In the genomic region with DNA sequence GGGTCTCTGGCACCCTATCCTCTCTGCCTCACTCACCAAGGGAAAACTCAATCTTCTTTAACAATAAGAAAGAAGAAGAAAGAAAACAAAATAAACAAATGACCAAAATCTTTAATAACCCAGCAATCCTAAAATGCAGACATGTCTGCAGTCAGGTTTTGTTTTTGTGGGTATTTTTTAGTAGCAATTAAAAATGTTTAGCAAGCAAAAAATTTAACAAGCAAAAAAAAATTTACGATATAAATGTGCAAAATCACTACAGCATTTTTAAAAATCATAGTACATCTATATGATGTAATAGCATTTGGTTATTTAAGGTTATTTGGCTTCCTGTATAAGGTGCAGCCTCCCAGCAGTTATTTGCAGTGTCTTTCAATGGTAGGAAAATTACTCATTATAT, we compare ENCODE assay signal across 2 cellular contexts.
TF ChIP-seq lines count a peak whose summit lies in the region.

No MANE protein-coding gene starts in this region.

TF ChIP-seq in A549, 52 proteins besides CTCF, POLR2A, EP300 and RAD21 (continued from another document):
- TF ChIP-seq, protein P1, sequence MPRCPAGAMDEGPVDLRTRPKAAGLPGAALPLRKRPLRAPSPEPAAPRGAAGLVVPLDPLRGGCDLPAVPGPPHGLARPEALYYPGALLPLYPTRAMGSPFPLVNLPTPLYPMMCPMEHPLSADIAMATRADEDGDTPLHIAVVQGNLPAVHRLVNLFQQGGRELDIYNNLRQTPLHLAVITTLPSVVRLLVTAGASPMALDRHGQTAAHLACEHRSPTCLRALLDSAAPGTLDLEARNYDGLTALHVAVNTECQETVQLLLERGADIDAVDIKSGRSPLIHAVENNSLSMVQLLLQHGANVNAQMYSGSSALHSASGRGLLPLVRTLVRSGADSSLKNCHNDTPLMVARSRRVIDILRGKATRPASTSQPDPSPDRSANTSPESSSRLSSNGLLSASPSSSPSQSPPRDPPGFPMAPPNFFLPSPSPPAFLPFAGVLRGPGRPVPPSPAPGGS (IDR thresholded peaks at IDR 0.05), result no peak
TF ChIP-seq in A549: peak in this region for 1.

TF ChIP-seq in GM23338, 12 proteins besides CTCF, POLR2A, EP300 and RAD21:
- TF ChIP-seq, protein P2, sequence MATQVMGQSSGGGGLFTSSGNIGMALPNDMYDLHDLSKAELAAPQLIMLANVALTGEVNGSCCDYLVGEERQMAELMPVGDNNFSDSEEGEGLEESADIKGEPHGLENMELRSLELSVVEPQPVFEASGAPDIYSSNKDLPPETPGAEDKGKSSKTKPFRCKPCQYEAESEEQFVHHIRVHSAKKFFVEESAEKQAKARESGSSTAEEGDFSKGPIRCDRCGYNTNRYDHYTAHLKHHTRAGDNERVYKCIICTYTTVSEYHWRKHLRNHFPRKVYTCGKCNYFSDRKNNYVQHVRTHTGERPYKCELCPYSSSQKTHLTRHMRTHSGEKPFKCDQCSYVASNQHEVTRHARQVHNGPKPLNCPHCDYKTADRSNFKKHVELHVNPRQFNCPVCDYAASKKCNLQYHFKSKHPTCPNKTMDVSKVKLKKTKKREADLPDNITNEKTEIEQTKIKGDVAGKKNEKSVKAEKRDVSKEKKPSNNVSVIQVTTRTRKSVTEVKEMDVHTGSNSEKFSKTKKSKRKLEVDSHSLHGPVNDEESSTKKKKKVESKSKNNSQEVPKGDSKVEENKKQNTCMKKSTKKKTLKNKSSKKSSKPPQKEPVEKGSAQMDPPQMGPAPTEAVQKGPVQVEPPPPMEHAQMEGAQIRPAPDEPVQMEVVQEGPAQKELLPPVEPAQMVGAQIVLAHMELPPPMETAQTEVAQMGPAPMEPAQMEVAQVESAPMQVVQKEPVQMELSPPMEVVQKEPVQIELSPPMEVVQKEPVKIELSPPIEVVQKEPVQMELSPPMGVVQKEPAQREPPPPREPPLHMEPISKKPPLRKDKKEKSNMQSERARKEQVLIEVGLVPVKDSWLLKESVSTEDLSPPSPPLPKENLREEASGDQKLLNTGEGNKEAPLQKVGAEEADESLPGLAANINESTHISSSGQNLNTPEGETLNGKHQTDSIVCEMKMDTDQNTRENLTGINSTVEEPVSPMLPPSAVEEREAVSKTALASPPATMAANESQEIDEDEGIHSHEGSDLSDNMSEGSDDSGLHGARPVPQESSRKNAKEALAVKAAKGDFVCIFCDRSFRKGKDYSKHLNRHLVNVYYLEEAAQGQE (IDR thresholded peaks at IDR 0.05; ENCODE audit: unreplicated experiment), result no peak
- TF ChIP-seq EZH2 (IDR thresholded peaks at IDR 0.05; ENCODE audit: low read depth, unreplicated experiment), result no peak
- no peak for TF ChIP-seq CREB1 (CRISPR knock-in tag; IDR thresholded peaks at IDR 0.05; ENCODE audit: low read depth)
- no peak for TF ChIP-seq JUNB (IDR thresholded peaks at IDR 0.05; ENCODE audit: unreplicated experiment)
- TF ChIP-seq, protein P3, sequence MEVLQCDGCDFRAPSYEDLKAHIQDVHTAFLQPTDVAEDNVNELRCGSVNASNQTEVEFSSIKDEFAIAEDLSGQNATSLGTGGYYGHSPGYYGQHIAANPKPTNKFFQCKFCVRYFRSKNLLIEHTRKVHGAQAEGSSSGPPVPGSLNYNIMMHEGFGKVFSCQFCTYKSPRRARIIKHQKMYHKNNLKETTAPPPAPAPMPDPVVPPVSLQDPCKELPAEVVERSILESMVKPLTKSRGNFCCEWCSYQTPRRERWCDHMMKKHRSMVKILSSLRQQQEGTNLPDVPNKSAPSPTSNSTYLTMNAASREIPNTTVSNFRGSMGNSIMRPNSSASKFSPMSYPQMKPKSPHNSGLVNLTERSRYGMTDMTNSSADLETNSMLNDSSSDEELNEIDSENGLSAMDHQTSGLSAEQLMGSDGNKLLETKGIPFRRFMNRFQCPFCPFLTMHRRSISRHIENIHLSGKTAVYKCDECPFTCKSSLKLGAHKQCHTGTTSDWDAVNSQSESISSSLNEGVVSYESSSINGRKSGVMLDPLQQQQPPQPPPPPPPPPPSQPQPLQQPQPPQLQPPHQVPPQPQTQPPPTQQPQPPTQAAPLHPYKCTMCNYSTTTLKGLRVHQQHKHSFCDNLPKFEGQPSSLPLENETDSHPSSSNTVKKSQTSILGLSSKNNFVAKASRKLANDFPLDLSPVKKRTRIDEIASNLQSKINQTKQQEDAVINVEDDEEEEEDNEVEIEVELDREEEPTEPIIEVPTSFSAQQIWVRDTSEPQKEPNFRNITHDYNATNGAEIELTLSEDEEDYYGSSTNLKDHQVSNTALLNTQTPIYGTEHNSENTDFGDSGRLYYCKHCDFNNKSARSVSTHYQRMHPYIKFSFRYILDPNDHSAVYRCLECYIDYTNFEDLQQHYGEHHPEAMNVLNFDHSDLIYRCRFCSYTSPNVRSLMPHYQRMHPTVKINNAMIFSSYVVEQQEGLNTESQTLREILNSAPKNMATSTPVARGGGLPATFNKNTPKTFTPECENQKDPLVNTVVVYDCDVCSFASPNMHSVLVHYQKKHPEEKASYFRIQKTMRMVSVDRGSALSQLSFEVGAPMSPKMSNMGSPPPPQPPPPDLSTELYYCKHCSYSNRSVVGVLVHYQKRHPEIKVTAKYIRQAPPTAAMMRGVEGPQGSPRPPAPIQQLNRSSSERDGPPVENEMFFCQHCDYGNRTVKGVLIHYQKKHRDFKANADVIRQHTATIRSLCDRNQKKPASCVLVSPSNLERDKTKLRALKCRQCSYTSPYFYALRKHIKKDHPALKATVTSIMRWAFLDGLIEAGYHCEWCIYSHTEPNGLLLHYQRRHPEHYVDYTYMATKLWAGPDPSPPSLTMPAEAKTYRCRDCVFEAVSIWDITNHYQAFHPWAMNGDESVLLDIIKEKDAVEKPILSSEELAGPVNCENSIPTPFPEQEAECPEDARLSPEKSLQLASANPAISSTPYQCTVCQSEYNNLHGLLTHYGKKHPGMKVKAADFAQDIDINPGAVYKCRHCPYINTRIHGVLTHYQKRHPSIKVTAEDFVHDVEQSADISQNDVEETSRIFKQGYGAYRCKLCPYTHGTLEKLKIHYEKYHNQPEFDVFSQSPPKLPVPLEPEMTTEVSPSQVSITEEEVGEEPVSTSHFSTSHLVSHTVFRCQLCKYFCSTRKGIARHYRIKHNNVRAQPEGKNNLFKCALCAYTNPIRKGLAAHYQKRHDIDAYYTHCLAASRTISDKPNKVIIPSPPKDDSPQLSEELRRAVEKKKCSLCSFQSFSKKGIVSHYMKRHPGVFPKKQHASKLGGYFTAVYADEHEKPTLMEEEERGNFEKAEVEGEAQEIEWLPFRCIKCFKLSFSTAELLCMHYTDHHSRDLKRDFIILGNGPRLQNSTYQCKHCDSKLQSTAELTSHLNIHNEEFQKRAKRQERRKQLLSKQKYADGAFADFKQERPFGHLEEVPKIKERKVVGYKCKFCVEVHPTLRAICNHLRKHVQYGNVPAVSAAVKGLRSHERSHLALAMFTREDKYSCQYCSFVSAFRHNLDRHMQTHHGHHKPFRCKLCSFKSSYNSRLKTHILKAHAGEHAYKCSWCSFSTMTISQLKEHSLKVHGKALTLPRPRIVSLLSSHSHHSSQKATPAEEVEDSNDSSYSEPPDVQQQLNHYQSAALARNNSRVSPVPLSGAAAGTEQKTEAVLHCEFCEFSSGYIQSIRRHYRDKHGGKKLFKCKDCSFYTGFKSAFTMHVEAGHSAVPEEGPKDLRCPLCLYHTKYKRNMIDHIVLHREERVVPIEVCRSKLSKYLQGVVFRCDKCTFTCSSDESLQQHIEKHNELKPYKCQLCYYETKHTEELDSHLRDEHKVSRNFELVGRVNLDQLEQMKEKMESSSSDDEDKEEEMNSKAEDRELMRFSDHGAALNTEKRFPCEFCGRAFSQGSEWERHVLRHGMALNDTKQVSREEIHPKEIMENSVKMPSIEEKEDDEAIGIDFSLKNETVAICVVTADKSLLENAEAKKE (CRISPR knock-in tag; IDR thresholded peaks at IDR 0.05), result no peak
- TF ChIP-seq STAT1 (IDR thresholded peaks at IDR 0.05; ENCODE audit: unreplicated experiment), result no peak
- no peak for TF ChIP-seq ZNF114 (CRISPR knock-in tag; IDR thresholded peaks at IDR 0.05)
- TF ChIP-seq POLR2AphosphoS5 (IDR thresholded peaks at IDR 0.05; ENCODE audit: low read depth), result no peak
- TF ChIP-seq NANOG (IDR thresholded peaks at IDR 0.05; ENCODE audit: borderline replicate concordance), result no peak
- TF ChIP-seq, protein P4, sequence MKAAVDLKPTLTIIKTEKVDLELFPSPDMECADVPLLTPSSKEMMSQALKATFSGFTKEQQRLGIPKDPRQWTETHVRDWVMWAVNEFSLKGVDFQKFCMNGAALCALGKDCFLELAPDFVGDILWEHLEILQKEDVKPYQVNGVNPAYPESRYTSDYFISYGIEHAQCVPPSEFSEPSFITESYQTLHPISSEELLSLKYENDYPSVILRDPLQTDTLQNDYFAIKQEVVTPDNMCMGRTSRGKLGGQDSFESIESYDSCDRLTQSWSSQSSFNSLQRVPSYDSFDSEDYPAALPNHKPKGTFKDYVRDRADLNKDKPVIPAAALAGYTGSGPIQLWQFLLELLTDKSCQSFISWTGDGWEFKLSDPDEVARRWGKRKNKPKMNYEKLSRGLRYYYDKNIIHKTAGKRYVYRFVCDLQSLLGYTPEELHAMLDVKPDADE (IDR thresholded peaks at IDR 0.05), result no peak
- TF ChIP-seq EZH2phosphoT487 (IDR thresholded peaks at IDR 0.05; ENCODE audit: unreplicated experiment), result no peak
- no peak for TF ChIP-seq ZNF331 (CRISPR knock-in tag; IDR thresholded peaks at IDR 0.05; ENCODE audit: low read depth)
TF ChIP-seq in GM23338: peak in this region for 0.
